Comparison of ENCODE assay signal across 14 cellular contexts in the genomic region with DNA sequence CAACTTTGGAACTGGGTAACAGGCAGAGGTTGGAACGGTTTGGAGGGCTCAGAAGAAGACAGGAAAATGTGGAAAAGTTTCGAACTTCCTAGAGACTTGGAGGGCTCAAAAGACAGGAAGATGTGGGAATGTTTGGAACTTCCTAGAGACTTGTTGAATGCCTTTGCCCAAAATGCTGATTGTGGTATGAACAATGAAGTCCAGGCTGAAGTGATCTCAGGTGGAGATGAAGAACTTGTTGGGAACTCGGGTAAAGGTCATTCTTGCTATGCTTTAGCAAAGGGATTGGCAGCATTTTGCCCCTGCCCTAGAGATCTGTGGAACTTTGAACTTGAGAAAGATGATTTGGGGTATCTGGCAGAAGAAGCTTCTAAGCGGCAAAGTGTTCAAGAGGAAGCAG. TPM values are rescaled to one million over a fixed set of nuclear protein-coding genes. Genes with fewer than 3 reads are reported as not detected.
DNase-seq lines count a peak whose midpoint lies in the region; ATAC-seq and TF ChIP-seq lines count a peak whose summit lies in the region.
"Not testable (repeated sequence)": the region's sequence is repeated elsewhere in the genome, so short reads cannot be mapped to it uniquely, and the experiment has no call there.
"Had no signal": no experiment of that assay in that cellular context is flagged by ENCODE, and none has a peak within 500 bp of the region (broad histone marks: within the 10 kb centered on the region; RNA-seq: fewer than 3 reads in every experiment).

No MANE protein-coding gene starts in this region.

- not testable (repeated sequence) for H3K4me1 Mint-ChIP-seq in progenitor cell of endocrine pancreas (ENCODE audit: low read depth)

- not testable (repeated sequence) for H3K9me3 ChIP-seq in HEK293 (ENCODE audit: control insufficient read depth, insufficient read depth, low read depth, low read length); heart left ventricle; right atrium auricular region; subcutaneous abdominal adipose tissue (ENCODE audit: control insufficient read depth in 5 of 5, low read length in 5 of 5)

- CTCF ChIA-PET in HEK293 (lab: Yijun Ruan, JAX), result not testable (repeated sequence)

- DNase-seq in dermis blood vessel endothelial cell, result peak; percentile 70
- DNase-seq in heart left ventricle; right atrium auricular region (ENCODE audit: low spot score); progenitor cell of endocrine pancreas (ENCODE audit: low spot score, unreplicated experiment): not testable (repeated sequence)

- ATAC-seq in heart left ventricle, result not testable (repeated sequence)

- H3K27me3 Mint-ChIP-seq in progenitor cell of endocrine pancreas, result not testable (repeated sequence)

- not testable (repeated sequence) for TF ChIP-seq POLR2A in heart left ventricle (IDR thresholded peaks at IDR 0.05)

- not testable (repeated sequence) for H3K4me3 ChIP-seq in HEK293 (ENCODE audit: low read depth, low read length); heart left ventricle; right atrium auricular region; subcutaneous abdominal adipose tissue (ENCODE audit: low read depth in 1 of 5, low read length in 5 of 5)

- intact Hi-C loops in heart left ventricle (cut with DNase I), result loop anchor here in 1 of 10 donors (5.0 kb wide), 1 partner anchor 69 kb away; no protein-coding TSS in a partner anchor

- H3K27ac Mint-ChIP-seq in progenitor cell of endocrine pancreas, result peak overlapping the region; percentile 3

- H3K4me1 ChIP-seq in HEK293 (ENCODE audit: control insufficient read depth, insufficient read depth, low read length), result not testable (repeated sequence)
- H3K4me1 ChIP-seq in heart left ventricle (peaks cover 20 to 80% (median 65%) of the 10 kb centered on the region in 12 donors), right atrium auricular region (peaks cover 4 to 63% of the 10 kb centered on the region in 2 donors), subcutaneous abdominal adipose tissue (ENCODE audit: control insufficient read depth in 5 of 5, insufficient read depth in 5 of 5, low read length in 5 of 5) (peaks cover 17 to 63% (median 57%) of the 10 kb centered on the region in 5 donors)

- H3K4me3 Mint-ChIP-seq in progenitor cell of endocrine pancreas (ENCODE audit: low read depth), result not testable (repeated sequence)

- H3K27me3 ChIP-seq in heart left ventricle; right atrium auricular region; subcutaneous abdominal adipose tissue (ENCODE audit: control insufficient read depth in 5 of 5, insufficient read depth in 4 of 5, low read length in 5 of 5): not testable (repeated sequence)

- not testable (repeated sequence) for H3K9ac ChIP-seq in subcutaneous abdominal adipose tissue (ENCODE audit: low read length in 5 of 5)

- not testable (repeated sequence) for H3K36me3 ChIP-seq in HEK293 (ENCODE audit: control insufficient read depth in 2 of 2, insufficient read depth in 1 of 2, low read length in 2 of 2); heart left ventricle; right atrium auricular region; subcutaneous abdominal adipose tissue (ENCODE audit: control insufficient read depth in 5 of 5, insufficient read depth in 5 of 5, low read length in 5 of 5)

- H3K9me3 Mint-ChIP-seq in progenitor cell of endocrine pancreas (ENCODE audit: low read depth), result not testable (repeated sequence)

- POLR2A ChIA-PET in HEK293 (lab: Yijun Ruan, JAX), result not testable (repeated sequence)

- TF ChIP-seq CTCF in HEK293 (tag by site-specific recombination; IDR thresholded peaks at IDR 0.05); heart left ventricle (IDR thresholded peaks at IDR 0.05); right atrium auricular region (IDR thresholded peaks at IDR 0.05); progenitor cell of endocrine pancreas (IDR thresholded peaks at IDR 0.05; ENCODE audit: unreplicated experiment): not testable (repeated sequence)

- not testable (repeated sequence) for H3K27ac ChIP-seq in HEK293 (ENCODE audit: extremely low read depth, low read depth, low read length)
- H3K27ac ChIP-seq in heart left ventricle (peak overlapping the region in 7 of 12 donors; percentile 11 to 87 (median 80)), right atrium auricular region (peak overlapping the region; percentile 82 to 83), subcutaneous abdominal adipose tissue (ENCODE audit: low read depth, low read length) (peak overlapping the region; percentile 92)

- not testable (repeated sequence) for H3K36me3 Mint-ChIP-seq in progenitor cell of endocrine pancreas (ENCODE audit: insufficient read depth)

- 56 to 75% (median 66%) methylated on average over 4 of the region's 4 CpGs for WGBS in heart left ventricle, 4 donors

TF ChIP-seq in HEK293, 187 proteins besides CTCF, POLR2A, EP300 and RAD21:
- TF ChIP-seq SCRT2 (tag by site-specific recombination; IDR thresholded peaks at IDR 0.05), result peak; percentile 48; the same call in 1 of the 2 replicates

RNA-seq across cellular contexts. Expression of a gene that starts 28.7 kb away (rescaled TPM):
- total RNA-seq in dermis blood vessel endothelial cell (139 and 192 TPM in 2 replicates), heart left ventricle (100 to 1,000 TPM; 223 to 459 (median 305) TPM), right atrium auricular region (100 to 1,000 TPM; 265 to 288 TPM), progenitor cell of endocrine pancreas (77.3 and 85.9 TPM in 2 replicates)
- 100 to 1,000 TPM; 135 to 379 TPM for polyA plus RNA-seq in heart left ventricle

RNA-seq across cellular contexts. Expression of a gene that starts 37.5 kb away (rescaled TPM):
- 0.47 TPM in 1 of 2 replicates, not detected in the other for total RNA-seq in dermis blood vessel endothelial cell
- 1 to 10 TPM in 1 of 9 donors, under 1 TPM in 4, not detected in 4; 0.31 to 1.3 (median 0.53) TPM for total RNA-seq in heart left ventricle
- polyA plus RNA-seq in heart left ventricle, result under 1 TPM in 1 of 2 donors, not detected in 1; 0.61 TPM
- total RNA-seq in right atrium auricular region, result not detected
- total RNA-seq in progenitor cell of endocrine pancreas, result 0.40 and 0.89 TPM in 2 replicates
- total RNA-seq: Daoy, G401, GM23338, H4 had no signal
- polyA plus RNA-seq: A549 had no signal

RNA-seq across cellular contexts. Expression of a gene that starts 42.7 kb away (rescaled TPM):
- total RNA-seq in dermis blood vessel endothelial cell, result 52.5 and 60.2 TPM in 2 replicates
- 100 to 1,000 TPM in 2 of 9 donors, 10 to 100 TPM in 7; 30.7 to 127 (median 63.4) TPM for total RNA-seq in heart left ventricle
- polyA plus RNA-seq in heart left ventricle, result 100 to 1,000 TPM in 1 of 2 donors, 10 to 100 TPM in 1; 91.7 to 230 TPM
- 10 to 100 TPM; 40.8 to 78.6 TPM for total RNA-seq in right atrium auricular region
- 0.47 and 1.1 TPM in 2 replicates for total RNA-seq in progenitor cell of endocrine pancreas
- total RNA-seq: CD4-positive, alpha-beta T cell; CD8-positive, alpha-beta memory T cell had no signal
- polyA plus RNA-seq: CD14-positive monocyte; CD8-positive, alpha-beta memory T cell had no signal

Comparison
In these comparisons a context has a peak if more than half of its experiments do, and no peak if none do; other contexts are left out.
1. RNA of a gene that starts 42.7 kb away (total RNA-seq): 40.8 to 78.6 TPM in right atrium auricular region, 30.7 to 127 TPM in heart left ventricle and 52.5 to 60.2 TPM in dermis blood vessel endothelial cell; 0.47 to 1.1 TPM in progenitor cell of endocrine pancreas; every median in the first group is over 10 times any median in the second.